In the genomic region with DNA sequence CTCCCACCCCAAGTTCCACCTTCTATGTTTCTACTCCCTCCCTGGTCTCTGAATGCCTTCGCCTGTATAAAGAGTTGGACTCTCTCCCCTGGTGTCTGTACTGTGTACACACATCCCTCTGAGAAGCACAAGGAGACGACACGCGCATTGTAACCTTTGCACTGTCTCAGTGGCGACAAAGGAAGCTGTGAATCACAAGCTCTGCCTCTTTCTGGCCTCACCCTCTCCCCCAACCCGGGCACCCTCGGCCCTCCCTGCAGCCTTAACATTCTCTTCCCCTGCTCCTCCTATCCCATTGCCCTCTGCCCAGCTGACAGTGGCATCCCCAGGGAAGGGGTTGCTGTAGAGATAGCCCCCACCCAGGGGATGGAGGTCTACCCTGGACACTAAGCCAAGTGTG, we compare ENCODE assay signal across 1 cellular context.
TF ChIP-seq lines count a peak whose summit lies in the region.

No MANE protein-coding gene starts in this region.

TF ChIP-seq in HepG2, 621 proteins besides CTCF, POLR2A, EP300 and RAD21 (continued from another document and continues in another):
- TF ChIP-seq, protein P1, sequence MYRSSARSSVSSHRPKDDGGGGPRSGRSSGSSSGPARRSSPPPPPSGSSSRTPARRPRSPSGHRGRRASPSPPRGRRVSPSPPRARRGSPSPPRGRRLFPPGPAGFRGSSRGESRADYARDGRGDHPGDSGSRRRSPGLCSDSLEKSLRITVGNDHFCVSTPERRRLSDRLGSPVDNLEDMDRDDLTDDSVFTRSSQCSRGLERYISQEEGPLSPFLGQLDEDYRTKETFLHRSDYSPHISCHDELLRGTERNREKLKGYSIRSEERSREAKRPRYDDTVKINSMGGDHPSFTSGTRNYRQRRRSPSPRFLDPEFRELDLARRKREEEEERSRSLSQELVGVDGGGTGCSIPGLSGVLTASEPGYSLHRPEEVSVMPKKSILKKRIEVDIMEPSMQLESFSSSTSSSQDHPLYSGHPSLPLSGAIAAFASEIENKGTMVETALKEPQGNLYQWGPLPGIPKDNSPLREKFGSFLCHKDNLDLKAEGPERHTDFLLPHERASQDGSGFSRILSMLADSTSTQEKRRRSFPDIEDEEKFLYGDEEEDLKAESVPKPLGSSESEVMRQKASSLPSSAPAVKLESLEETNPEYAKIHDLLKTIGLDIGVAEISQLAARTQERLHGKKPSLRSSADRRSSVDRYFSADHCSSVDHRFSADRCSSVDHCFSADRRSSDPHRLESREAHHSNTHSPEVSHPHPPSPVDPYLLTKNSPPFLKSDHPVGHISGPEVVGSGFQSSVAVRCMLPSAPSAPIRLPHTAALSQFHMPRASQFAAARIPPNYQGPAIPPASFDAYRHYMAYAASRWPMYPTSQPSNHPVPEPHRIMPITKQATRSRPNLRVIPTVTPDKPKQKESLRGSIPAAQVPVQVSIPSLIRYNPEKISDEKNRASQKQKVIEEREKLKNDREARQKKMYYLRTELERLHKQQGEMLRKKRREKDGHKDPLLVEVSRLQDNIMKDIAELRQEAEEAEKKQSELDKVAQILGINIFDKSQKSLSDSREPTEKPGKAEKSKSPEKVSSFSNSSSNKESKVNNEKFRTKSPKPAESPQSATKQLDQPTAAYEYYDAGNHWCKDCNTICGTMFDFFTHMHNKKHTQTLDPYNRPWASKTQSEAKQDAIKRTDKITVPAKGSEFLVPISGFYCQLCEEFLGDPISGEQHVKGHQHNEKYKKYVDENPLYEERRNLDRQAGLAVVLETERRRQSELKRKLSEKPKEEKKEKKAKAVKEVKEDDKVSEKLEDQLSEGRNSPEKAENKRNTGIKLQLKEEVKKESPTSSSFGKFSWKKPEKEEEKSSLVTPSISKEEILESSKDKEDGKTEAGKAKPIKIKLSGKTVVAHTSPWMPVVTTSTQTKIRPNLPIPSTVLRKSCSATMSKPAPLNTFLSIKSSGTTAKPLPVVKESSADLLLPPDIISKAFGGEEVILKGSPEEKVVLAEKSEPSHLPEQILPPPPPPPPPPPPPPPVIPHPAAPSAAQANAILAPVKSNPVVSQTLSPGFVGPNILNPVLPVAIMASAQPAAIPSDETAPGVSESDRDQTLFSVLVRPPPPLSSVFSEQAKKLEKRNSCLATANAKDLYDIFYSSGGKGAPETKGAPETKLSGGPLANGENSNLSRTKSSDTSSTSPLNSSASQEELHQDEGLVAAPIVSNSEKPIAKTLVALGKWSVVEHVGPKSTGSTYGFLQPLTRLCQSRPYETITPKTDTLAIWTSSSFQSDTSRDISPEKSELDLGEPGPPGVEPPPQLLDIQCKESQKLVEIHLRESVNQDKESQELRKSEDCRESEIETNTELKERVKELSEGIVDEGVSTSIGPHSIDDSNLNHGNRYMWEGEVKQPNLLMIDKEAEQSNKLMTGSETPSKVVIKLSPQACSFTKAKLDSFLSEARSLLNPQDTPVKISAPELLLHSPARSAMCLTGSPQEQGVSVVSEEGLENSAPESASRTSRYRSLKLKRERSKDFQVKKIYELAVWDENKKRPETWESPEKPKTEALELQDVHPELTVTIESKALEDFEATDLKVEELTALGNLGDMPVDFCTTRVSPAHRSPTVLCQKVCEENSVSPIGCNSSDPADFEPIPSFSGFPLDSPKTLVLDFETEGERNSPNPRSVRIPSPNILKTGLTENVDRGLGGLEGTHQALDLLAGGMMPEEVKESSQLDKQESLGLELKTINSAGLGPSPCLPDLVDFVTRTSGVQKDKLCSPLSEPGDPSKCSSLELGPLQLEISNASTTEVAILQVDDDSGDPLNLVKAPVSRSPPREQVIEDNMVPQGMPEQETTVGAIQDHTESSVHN (CRISPR knock-in tag; IDR thresholded peaks at IDR 0.05) = no peak
- TF ChIP-seq ZBTB14 (CRISPR knock-in tag; IDR thresholded peaks at IDR 0.05) = no peak
- TF ChIP-seq ATM (IDR thresholded peaks at IDR 0.05; ENCODE audit: borderline replicate concordance) = no peak
- TF ChIP-seq CHCHD3 (CRISPR knock-in tag; IDR thresholded peaks at IDR 0.05) = no peak
- no peak for TF ChIP-seq ZNF34 (CRISPR knock-in tag; IDR thresholded peaks at IDR 0.05; ENCODE audit: borderline replicate concordance)
- TF ChIP-seq ZNF788 (CRISPR knock-in tag; IDR thresholded peaks at IDR 0.05; ENCODE audit: borderline replicate concordance) = 0 out of 2 replicates have a peak, but pooled peaks have one; percentile 54
- TF ChIP-seq ZBTB8A (CRISPR knock-in tag; IDR thresholded peaks at IDR 0.05; ENCODE audit: borderline replicate concordance, low read depth) = no peak
- no peak for TF ChIP-seq SNRNP70 (IDR thresholded peaks at IDR 0.05; ENCODE audit: low read depth, low read length)
- TF ChIP-seq ZNF737 (CRISPR knock-in tag; IDR thresholded peaks at IDR 0.05; ENCODE audit: borderline replicate concordance) = no peak
- TF ChIP-seq TEAD2 (CRISPR knock-in tag; IDR thresholded peaks at IDR 0.05) = no peak
- no peak for TF ChIP-seq KLF13 (CRISPR knock-in tag; IDR thresholded peaks at IDR 0.05)
- TF ChIP-seq NCOR1 (IDR thresholded peaks at IDR 0.05; ENCODE audit: borderline replicate concordance, low read length) = no peak
- no peak for TF ChIP-seq ELK4 (CRISPR knock-in tag; IDR thresholded peaks at IDR 0.05; ENCODE audit: borderline replicate concordance)
- no peak for TF ChIP-seq ZNF235 (CRISPR knock-in tag; IDR thresholded peaks at IDR 0.05; ENCODE audit: borderline replicate concordance)
- no peak for TF ChIP-seq RBAK (CRISPR knock-in tag; IDR thresholded peaks at IDR 0.05)
- TF ChIP-seq SP140L (CRISPR knock-in tag; IDR thresholded peaks at IDR 0.05; ENCODE audit: borderline replicate concordance) = no peak
- no peak for TF ChIP-seq ZNF816 (CRISPR knock-in tag; IDR thresholded peaks at IDR 0.05; ENCODE audit: borderline replicate concordance)
- TF ChIP-seq FOSL2 (CRISPR knock-in tag; IDR thresholded peaks at IDR 0.05) = peak; percentile 81
- TF ChIP-seq POLR2AphosphoS2 (IDR thresholded peaks at IDR 0.05; ENCODE audit: low read depth, low read length) = no peak
- no peak for TF ChIP-seq NKX3-1 (CRISPR knock-in tag; IDR thresholded peaks at IDR 0.05)
- no peak for TF ChIP-seq ZNF616 (CRISPR knock-in tag; IDR thresholded peaks at IDR 0.05; ENCODE audit: low read depth)
- TF ChIP-seq ZBTB21 (CRISPR knock-in tag; IDR thresholded peaks at IDR 0.05) = no peak
- no peak for TF ChIP-seq PREB (CRISPR knock-in tag; IDR thresholded peaks at IDR 0.05)
- TF ChIP-seq ZNF75D (CRISPR knock-in tag; IDR thresholded peaks at IDR 0.05; ENCODE audit: borderline replicate concordance) = no peak
- TF ChIP-seq RXRB (CRISPR knock-in tag; IDR thresholded peaks at IDR 0.05; ENCODE audit: borderline replicate concordance) = peak; percentile 59; the same call in 1 of the 2 replicates
- peak; percentile 73 for TF ChIP-seq ERF (CRISPR knock-in tag; IDR thresholded peaks at IDR 0.05)
- TF ChIP-seq ZNF549 (CRISPR knock-in tag; IDR thresholded peaks at IDR 0.05) = no peak
- no peak for TF ChIP-seq SOX6 (IDR thresholded peaks at IDR 0.05)
- TF ChIP-seq SOX6 (CRISPR knock-in tag; IDR thresholded peaks at IDR 0.05) = peak; percentile 63; the same call in 1 of the 2 replicates
- no peak for TF ChIP-seq GTF2F1 (IDR thresholded peaks at IDR 0.05; ENCODE audit: low read length)
- TF ChIP-seq ZNF570 (CRISPR knock-in tag; IDR thresholded peaks at IDR 0.05; ENCODE audit: borderline replicate concordance) = no peak
- peak; percentile 75; the same call in 1 of the 3 replicates for TF ChIP-seq MXI1 (IDR thresholded peaks at IDR 0.05; ENCODE audit: borderline replicate concordance, low read depth, low read length)
- TF ChIP-seq NR2F6 (IDR thresholded peaks at IDR 0.05) = peak; percentile 35; the same call in 1 of the 2 replicates
- TF ChIP-seq NR2F6 (CRISPR knock-in tag; IDR thresholded peaks at IDR 0.05) = peak; percentile 61; the same call in 1 of the 2 replicates
- no peak for TF ChIP-seq SATB2 (CRISPR knock-in tag; IDR thresholded peaks at IDR 0.05)
- peak; percentile 81 for TF ChIP-seq ZSCAN25 (CRISPR knock-in tag; IDR thresholded peaks at IDR 0.05)
- TF ChIP-seq, protein P2, sequence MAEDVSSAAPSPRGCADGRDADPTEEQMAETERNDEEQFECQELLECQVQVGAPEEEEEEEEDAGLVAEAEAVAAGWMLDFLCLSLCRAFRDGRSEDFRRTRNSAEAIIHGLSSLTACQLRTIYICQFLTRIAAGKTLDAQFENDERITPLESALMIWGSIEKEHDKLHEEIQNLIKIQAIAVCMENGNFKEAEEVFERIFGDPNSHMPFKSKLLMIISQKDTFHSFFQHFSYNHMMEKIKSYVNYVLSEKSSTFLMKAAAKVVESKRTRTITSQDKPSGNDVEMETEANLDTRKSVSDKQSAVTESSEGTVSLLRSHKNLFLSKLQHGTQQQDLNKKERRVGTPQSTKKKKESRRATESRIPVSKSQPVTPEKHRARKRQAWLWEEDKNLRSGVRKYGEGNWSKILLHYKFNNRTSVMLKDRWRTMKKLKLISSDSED (CRISPR knock-in tag; IDR thresholded peaks at IDR 0.05) = no peak
- TF ChIP-seq NFKBIZ (CRISPR knock-in tag; IDR thresholded peaks at IDR 0.05) = 0 out of 2 replicates have a peak, but pooled peaks have one; percentile 49
- no peak for TF ChIP-seq REPIN1 (CRISPR knock-in tag; IDR thresholded peaks at IDR 0.05; ENCODE audit: borderline replicate concordance, low read depth)
- TF ChIP-seq TCF7L2 (IDR thresholded peaks at IDR 0.05; ENCODE audit: low read depth, low read length) = no peak
- TF ChIP-seq MAFK (conservative IDR thresholded peaks at IDR 0.05 in 1 of 2, IDR thresholded peaks at IDR 0.05 in 1 of 2; ENCODE audit: low read length in 2 of 2) = no peak
- peak; percentile 43; the same call in 1 of the 2 replicates for TF ChIP-seq ZNF792 (CRISPR knock-in tag; IDR thresholded peaks at IDR 0.05)
- TF ChIP-seq, protein P3, sequence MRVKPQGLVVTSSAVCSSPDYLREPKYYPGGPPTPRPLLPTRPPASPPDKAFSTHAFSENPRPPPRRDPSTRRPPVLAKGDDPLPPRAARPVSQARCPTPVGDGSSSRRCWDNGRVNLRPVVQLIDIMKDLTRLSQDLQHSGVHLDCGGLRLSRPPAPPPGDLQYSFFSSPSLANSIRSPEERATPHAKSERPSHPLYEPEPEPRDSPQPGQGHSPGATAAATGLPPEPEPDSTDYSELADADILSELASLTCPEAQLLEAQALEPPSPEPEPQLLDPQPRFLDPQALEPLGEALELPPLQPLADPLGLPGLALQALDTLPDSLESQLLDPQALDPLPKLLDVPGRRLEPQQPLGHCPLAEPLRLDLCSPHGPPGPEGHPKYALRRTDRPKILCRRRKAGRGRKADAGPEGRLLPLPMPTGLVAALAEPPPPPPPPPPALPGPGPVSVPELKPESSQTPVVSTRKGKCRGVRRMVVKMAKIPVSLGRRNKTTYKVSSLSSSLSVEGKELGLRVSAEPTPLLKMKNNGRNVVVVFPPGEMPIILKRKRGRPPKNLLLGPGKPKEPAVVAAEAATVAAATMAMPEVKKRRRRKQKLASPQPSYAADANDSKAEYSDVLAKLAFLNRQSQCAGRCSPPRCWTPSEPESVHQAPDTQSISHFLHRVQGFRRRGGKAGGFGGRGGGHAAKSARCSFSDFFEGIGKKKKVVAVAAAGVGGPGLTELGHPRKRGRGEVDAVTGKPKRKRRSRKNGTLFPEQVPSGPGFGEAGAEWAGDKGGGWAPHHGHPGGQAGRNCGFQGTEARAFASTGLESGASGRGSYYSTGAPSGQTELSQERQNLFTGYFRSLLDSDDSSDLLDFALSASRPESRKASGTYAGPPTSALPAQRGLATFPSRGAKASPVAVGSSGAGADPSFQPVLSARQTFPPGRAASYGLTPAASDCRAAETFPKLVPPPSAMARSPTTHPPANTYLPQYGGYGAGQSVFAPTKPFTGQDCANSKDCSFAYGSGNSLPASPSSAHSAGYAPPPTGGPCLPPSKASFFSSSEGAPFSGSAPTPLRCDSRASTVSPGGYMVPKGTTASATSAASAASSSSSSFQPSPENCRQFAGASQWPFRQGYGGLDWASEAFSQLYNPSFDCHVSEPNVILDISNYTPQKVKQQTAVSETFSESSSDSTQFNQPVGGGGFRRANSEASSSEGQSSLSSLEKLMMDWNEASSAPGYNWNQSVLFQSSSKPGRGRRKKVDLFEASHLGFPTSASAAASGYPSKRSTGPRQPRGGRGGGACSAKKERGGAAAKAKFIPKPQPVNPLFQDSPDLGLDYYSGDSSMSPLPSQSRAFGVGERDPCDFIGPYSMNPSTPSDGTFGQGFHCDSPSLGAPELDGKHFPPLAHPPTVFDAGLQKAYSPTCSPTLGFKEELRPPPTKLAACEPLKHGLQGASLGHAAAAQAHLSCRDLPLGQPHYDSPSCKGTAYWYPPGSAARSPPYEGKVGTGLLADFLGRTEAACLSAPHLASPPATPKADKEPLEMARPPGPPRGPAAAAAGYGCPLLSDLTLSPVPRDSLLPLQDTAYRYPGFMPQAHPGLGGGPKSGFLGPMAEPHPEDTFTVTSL (CRISPR knock-in tag; IDR thresholded peaks at IDR 0.05; ENCODE audit: borderline replicate concordance) = no peak; the same call in 1 of the 2 replicates
- TF ChIP-seq THAP11 (CRISPR knock-in tag; IDR thresholded peaks at IDR 0.05) = peak; percentile 72
- no peak for TF ChIP-seq TCF12 (IDR thresholded peaks at IDR 0.05)
- TF ChIP-seq TCF12 (CRISPR knock-in tag; IDR thresholded peaks at IDR 0.05) = no peak
- no peak for TF ChIP-seq SAFB2 (CRISPR knock-in tag; IDR thresholded peaks at IDR 0.05; ENCODE audit: borderline replicate concordance, low read depth)
- no peak for TF ChIP-seq AGO2 (optimal IDR thresholded peaks at IDR 0.05; ENCODE audit: low read depth, low read length)
- no peak for TF ChIP-seq ZSCAN21 (CRISPR knock-in tag; IDR thresholded peaks at IDR 0.05; ENCODE audit: borderline replicate concordance)
- no peak for TF ChIP-seq ZNF563 (CRISPR knock-in tag; IDR thresholded peaks at IDR 0.05)
- TF ChIP-seq BRCA1 (CRISPR knock-in tag; IDR thresholded peaks at IDR 0.05) = no peak
- no peak for TF ChIP-seq ZNF136 (CRISPR knock-in tag; IDR thresholded peaks at IDR 0.05; ENCODE audit: low read depth)
